In the genomic region with DNA sequence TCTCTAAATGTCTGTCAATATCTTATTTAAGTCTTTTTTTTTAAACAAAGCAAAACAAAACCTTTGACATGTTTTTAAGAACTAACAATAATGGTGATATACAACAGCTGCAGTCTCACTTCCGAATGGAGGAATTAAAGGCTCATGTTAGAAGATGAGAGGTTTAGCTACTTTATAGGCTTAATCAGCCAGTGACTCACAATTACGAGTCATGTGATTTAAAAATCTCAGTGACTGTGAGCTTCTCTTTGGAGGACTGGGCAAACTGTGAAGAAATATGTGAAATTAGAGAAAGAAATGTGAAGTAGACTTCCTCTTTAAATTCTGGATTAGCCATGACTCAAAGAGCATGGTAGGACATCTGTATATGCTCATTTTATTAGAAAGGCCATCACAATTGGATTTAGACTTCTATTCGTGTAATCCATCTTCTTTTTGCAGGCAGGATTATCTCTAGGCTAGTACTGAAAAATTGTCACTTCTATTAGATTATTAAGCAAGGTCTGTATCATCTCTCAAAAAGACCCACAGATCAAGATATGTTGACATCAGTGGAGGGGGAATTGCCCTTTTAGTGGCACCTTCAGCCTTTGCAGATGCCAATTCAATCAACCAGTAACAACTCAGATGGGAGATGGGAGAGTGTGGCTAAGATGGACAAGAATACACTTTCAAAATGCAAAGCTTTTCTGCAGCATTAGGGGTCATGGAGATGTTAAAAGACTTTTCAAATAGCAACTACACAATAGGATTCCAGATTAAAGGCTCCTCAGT, we compare ENCODE assay signal across 11 cellular contexts. TPM values are rescaled to one million over a fixed set of nuclear protein-coding genes. Genes with fewer than 3 reads are reported as not detected.
DNase-seq lines count a peak whose midpoint lies in the region; ATAC-seq and TF ChIP-seq lines count a peak whose summit lies in the region.
"Had no signal": no experiment of that assay in that cellular context is flagged by ENCODE, and none has a peak within 500 bp of the region (broad histone marks: within the 10 kb centered on the region; RNA-seq: fewer than 3 reads in every experiment).

No MANE protein-coding gene starts in this region.

- DNase-seq in activated CD4-positive, alpha-beta T cell treated with anti-CD3 and anti-CD28 coated beads, Interleukin-2, amount 10 ng/mL, durations not matched to agents 7 days and 5 days: no peak
- DNase-seq in activated CD4-positive, alpha-beta T cell treated with anti-CD3 and anti-CD28 coated beads, Interleukin-2, amount 50 U/mL, for 1 hour: no peak
- DNase-seq in SIG-M5 treated with dmso at 0.1 percent for 504 hours (lab: John Stamatoyannopoulos, UW; ENCODE audit: unreplicated experiment) (peak; percentile 91), foreskin keratinocyte (peak; percentile 33 to 66)
- no peak for DNase-seq in NK-92 treated with Interleukin-12 subunit alpha and Interleukin-12 subunit beta, amount 100 ng/mL, for 24 hours (lab: John Stamatoyannopoulos, UW)
- DNase-seq: caudate nucleus, NCI-H1436 treated with DMSO at 0.1 percent for 48 hours had no signal

- no peak for TF ChIP-seq CTCF in foreskin keratinocyte (conservative IDR thresholded peaks at IDR 0.05)

- no peaks in the 10 kb centered on the region for H3K27me3 Mint-ChIP-seq in activated CD4-positive, alpha-beta T cell treated with anti-CD3 and anti-CD28 coated beads, Interleukin-2, amount 10 ng/mL, durations not matched to agents 7 days and 5 days
- H3K27me3 Mint-ChIP-seq in stimulated activated naive CD8-positive, alpha-beta T cell treated with anti-CD3 and anti-CD28 coated beads, Interleukin-15, Interleukin-2, amounts not matched to agents 100 ng/mL and 50 ng/mL, for 24 hours: no peaks in the 10 kb centered on the region

- peaks cover 17% of the 10 kb centered on the region for H3K36me3 Mint-ChIP-seq in activated CD4-positive, alpha-beta T cell treated with anti-CD3 and anti-CD28 coated beads, Interleukin-2, amount 10 ng/mL, durations not matched to agents 7 days and 5 days (ENCODE audit: low read depth)
- H3K36me3 Mint-ChIP-seq in stimulated activated naive CD8-positive, alpha-beta T cell treated with anti-CD3 and anti-CD28 coated beads, Interleukin-15, Interleukin-2, amounts not matched to agents 100 ng/mL and 50 ng/mL, for 24 hours (ENCODE audit: low read depth): no peaks in the 10 kb centered on the region

- peak overlapping the region; percentile 83 for H3K27ac Mint-ChIP-seq in activated CD4-positive, alpha-beta T cell treated with anti-CD3 and anti-CD28 coated beads, Interleukin-2, amount 10 ng/mL, durations not matched to agents 7 days and 5 days
- H3K27ac Mint-ChIP-seq in stimulated activated naive CD8-positive, alpha-beta T cell treated with anti-CD3 and anti-CD28 coated beads, Interleukin-15, Interleukin-2, amounts not matched to agents 100 ng/mL and 50 ng/mL, for 24 hours: peak overlapping the region; percentile 82

- H3K4me1 ChIP-seq in foreskin keratinocyte: no peaks in the 10 kb centered on the region

- POLR2A ChIA-PET in activated CD4-positive, alpha-beta T cell treated with anti-CD3 and anti-CD28 coated beads, Interleukin-2, amount 10 ng/mL, durations not matched to agents 7 days and 5 days (lab: Charles Lee): no interaction called here

- H3K4me3 Mint-ChIP-seq in activated CD4-positive, alpha-beta T cell treated with anti-CD3 and anti-CD28 coated beads, Interleukin-2, amount 10 ng/mL, durations not matched to agents 7 days and 5 days: no peak overlapping the region
- H3K4me3 Mint-ChIP-seq in stimulated activated naive CD8-positive, alpha-beta T cell treated with anti-CD3 and anti-CD28 coated beads, Interleukin-15, Interleukin-2, amounts not matched to agents 100 ng/mL and 50 ng/mL, for 24 hours: peak overlapping the region; percentile 32

- peaks cover 12% of the 10 kb centered on the region for H3K9me3 Mint-ChIP-seq in activated CD4-positive, alpha-beta T cell treated with anti-CD3 and anti-CD28 coated beads, Interleukin-2, amount 10 ng/mL, durations not matched to agents 7 days and 5 days
- peaks cover 3% of the 10 kb centered on the region for H3K9me3 Mint-ChIP-seq in stimulated activated naive CD8-positive, alpha-beta T cell treated with anti-CD3 and anti-CD28 coated beads, Interleukin-15, Interleukin-2, amounts not matched to agents 100 ng/mL and 50 ng/mL, for 24 hours

- ATAC-seq in foreskin keratinocyte (peak; percentile 89), HG02981 (IDR thresholded peaks at IDR 0.05; ENCODE audit: unreplicated experiment) (no peak), HG02588 (IDR thresholded peaks at IDR 0.05; ENCODE audit: unreplicated experiment) (no peak)

- CTCF ChIA-PET in activated CD4-positive, alpha-beta T cell treated with anti-CD3 and anti-CD28 coated beads, Interleukin-2, amount 10 ng/mL, durations not matched to agents 7 days and 5 days (lab: Charles Lee): interaction anchor here (10.6 kb wide), 1 partner anchor 12 kb away, joined by 141 read pairs; no protein-coding TSS in a partner anchor

- peaks cover 5% of the 10 kb centered on the region for H3K27me3 ChIP-seq in foreskin keratinocyte

- peaks cover 47% of the 10 kb centered on the region for H3K4me1 Mint-ChIP-seq in activated CD4-positive, alpha-beta T cell treated with anti-CD3 and anti-CD28 coated beads, Interleukin-2, amount 10 ng/mL, durations not matched to agents 7 days and 5 days
- H3K4me1 Mint-ChIP-seq in stimulated activated naive CD8-positive, alpha-beta T cell treated with anti-CD3 and anti-CD28 coated beads, Interleukin-15, Interleukin-2, amounts not matched to agents 100 ng/mL and 50 ng/mL, for 24 hours (ENCODE audit: low read depth): peaks cover 37% of the 10 kb centered on the region

- H3K27ac ChIP-seq in foreskin keratinocyte: no peak overlapping the region

RNA-seq across cellular contexts. Expression of a gene that starts 28.6 kb away (rescaled TPM):
- 10 to 100 TPM; 67.0 to 73.3 TPM for total RNA-seq in activated CD4-positive, alpha-beta T cell treated with anti-CD3 and anti-CD28 coated beads, Interleukin-2, amount 10 ng/mL, durations not matched to agents 7 days and 5 days
- total RNA-seq in foreskin keratinocyte: not detected in 2 replicates
- polyA plus RNA-seq in foreskin keratinocyte: not detected in 2 replicates

RNA-seq across cellular contexts. Expression of a gene that starts 40.0 kb away (rescaled TPM):
- 1 to 10 TPM; 3.5 to 3.9 TPM for total RNA-seq in activated CD4-positive, alpha-beta T cell treated with anti-CD3 and anti-CD28 coated beads, Interleukin-2, amount 10 ng/mL, durations not matched to agents 7 days and 5 days
- total RNA-seq in foreskin keratinocyte: not detected in 2 replicates
- polyA plus RNA-seq in foreskin keratinocyte: not detected in 2 replicates
- total RNA-seq: kidney epithelial cell had no signal

Comparison
In these comparisons a context has a peak if more than half of its experiments do, and no peak if none do; other contexts are left out.
1. DNase-seq: peak in SIG-M5 treated with dmso at 0.1 percent for 504 hours (single experiment) and foreskin keratinocyte (2 of 2); none in activated CD4-positive, alpha-beta T cell treated with anti-CD3 and anti-CD28 coated beads, Interleukin-2, amount 10 ng/mL, durations not matched to agents 7 days and 5 days (single experiment), activated CD4-positive, alpha-beta T cell treated with anti-CD3 and anti-CD28 coated beads, Interleukin-2, amount 50 U/mL, for 1 hour (single experiment) and NK-92 treated with Interleukin-12 subunit alpha and Interleukin-12 subunit beta, amount 100 ng/mL, for 24 hours (single experiment).
2. RNA of a gene that starts 28.6 kb away (total RNA-seq): 67.0 to 73.3 TPM in activated CD4-positive, alpha-beta T cell treated with anti-CD3 and anti-CD28 coated beads, Interleukin-2, amount 10 ng/mL, durations not matched to agents 7 days and 5 days; not detected in foreskin keratinocyte; every median in the first group is over 10 times any median in the second.